In the genomic region with DNA sequence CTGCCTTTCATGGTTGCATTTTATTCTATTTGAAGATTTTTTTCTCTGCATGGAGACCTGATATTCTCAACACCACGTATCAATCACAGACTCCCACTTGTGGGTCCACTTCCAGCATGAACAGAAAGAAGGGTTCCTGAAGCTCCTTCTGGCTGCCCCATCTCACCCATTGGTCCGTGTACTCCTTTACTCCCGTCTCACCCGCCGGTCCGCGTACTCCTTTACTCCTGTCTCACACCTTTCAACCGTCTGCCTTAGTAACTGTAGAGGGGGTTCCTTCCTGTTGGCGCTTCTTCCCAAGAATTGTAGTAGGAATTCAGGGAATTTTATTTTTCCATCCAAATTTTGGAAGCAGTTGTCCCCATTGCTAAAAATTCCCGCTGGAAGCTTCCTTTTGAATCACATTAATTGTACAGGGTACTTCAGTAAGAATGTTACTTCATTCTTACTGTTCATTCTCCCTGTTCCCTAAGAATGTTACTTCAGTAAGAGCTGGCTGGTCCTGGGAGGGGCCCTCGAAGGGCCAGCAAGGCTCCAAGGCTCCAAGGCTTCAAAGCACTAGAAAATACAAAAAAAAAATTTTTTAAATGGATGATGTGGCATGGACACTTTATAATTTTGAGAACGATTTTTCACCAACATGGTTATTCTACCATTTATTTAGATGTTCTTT, we compare ENCODE assay signal across 21 cellular contexts. TPM values are rescaled to one million over a fixed set of nuclear protein-coding genes. Genes with fewer than 3 reads are reported as not detected.
A peak's percentile ranks its signal among the peaks of the same experiment; 100 is the strongest.
DNase-seq lines count a peak whose midpoint lies in the region; ATAC-seq, FAIRE-seq and TF ChIP-seq lines count a peak whose summit lies in the region.
"Had no signal": no experiment of that assay in that cellular context is flagged by ENCODE, and none has a peak within 500 bp of the region (broad histone marks: within the 10 kb centered on the region; RNA-seq: fewer than 3 reads in every experiment).

No MANE protein-coding gene starts in this region.

- H3K27me3 Mint-ChIP-seq in activated naive CD8-positive, alpha-beta T cell treated with anti-CD3 and anti-CD28 coated beads, Interleukin-2, amount 50 U/mL, for 24 hours = no peaks in the 10 kb centered on the region
- no peaks in the 10 kb centered on the region for H3K27me3 Mint-ChIP-seq in activated naive CD8-positive, alpha-beta T cell treated with anti-CD3 and anti-CD28 coated beads for 36 hours
- peaks cover 19% of the 10 kb centered on the region for H3K27me3 Mint-ChIP-seq in activated T-helper 1 cell treated with anti-CD3 and anti-CD28 coated beads, Interleukin-12 subunit alpha, Interleukin-12 subunit beta, Interleukin-2, Interleukin-4 antibody, amounts not matched to agents 30 ng/mL and 10 ng/mL and 1 ng/mL, durations not matched to agents 14 hours and 24 hours and 36 hours (ENCODE audit: insufficient read depth)
- H3K27me3 Mint-ChIP-seq: natural killer cell treated with Interleukin-12 subunit alpha and Interleukin-12 subunit beta and Interleukin-15 and Interleukin-18, amount 100 ng/mL, for 72 hours had no signal

- H3K27me3 ChIP-seq in Peyer's patch = no peaks in the 10 kb centered on the region
- H3K27me3 ChIP-seq: SJCRH30, uterus had no signal

- no peak for DNase-seq in activated naive CD8-positive, alpha-beta T cell treated with anti-CD3 and anti-CD28 coated beads, Interleukin-2, amount 50 U/mL, for 24 hours
- no peak for DNase-seq in activated naive CD8-positive, alpha-beta T cell treated with anti-CD3 and anti-CD28 coated beads for 36 hours
- DNase-seq in Peyer's patch (peak in 2 of 3 donors; percentile 14 to 30), kidney (peak; percentile 28), KBM-7 (no peak), NCI-H2171 (lab: John Stamatoyannopoulos, UW) (no peak)
- peak in 1 of 2 donors; percentile 35 for DNase-seq in stimulated activated effector memory CD8-positive, alpha-beta T cell treated with anti-CD3 and anti-CD28 coated beads, Interleukin-12 subunit alpha, Interleukin-12 subunit beta, amount 100 ng/mL, for 72 hours (ENCODE audit: low spot score in 2 of 2)
- no peak for DNase-seq in activated T-helper 1 cell treated with anti-CD3 and anti-CD28 coated beads, Interleukin-12 subunit alpha, Interleukin-12 subunit beta, Interleukin-2, Interleukin-4 antibody, amounts not matched to agents 30 ng/mL and 10 ng/mL and 1 ng/mL, durations not matched to agents 14 hours and 24 hours and 36 hours (ENCODE audit: low spot score)
- DNase-seq: activated CD8-positive, alpha-beta T cell treated with anti-CD3 and anti-CD28 coated beads, Interleukin-2, amount 10 ng/mL, durations not matched to agents 7 days and 5 days; GDM1; NCI-H524 treated with DMSO at 0.1 percent for 48 hours; NK-92 treated with Interleukin-12 subunit alpha and Interleukin-12 subunit beta, amount 100 ng/mL, for 24 hours; SJCRH30; substantia nigra had no signal

- peaks cover 24% of the 10 kb centered on the region for H3K4me1 Mint-ChIP-seq in activated naive CD8-positive, alpha-beta T cell treated with anti-CD3 and anti-CD28 coated beads, Interleukin-2, amount 50 U/mL, for 24 hours
- peaks cover 19% of the 10 kb centered on the region for H3K4me1 Mint-ChIP-seq in activated naive CD8-positive, alpha-beta T cell treated with anti-CD3 and anti-CD28 coated beads for 36 hours
- peaks cover 22% of the 10 kb centered on the region for H3K4me1 Mint-ChIP-seq in stimulated activated effector memory CD8-positive, alpha-beta T cell treated with anti-CD3 and anti-CD28 coated beads, Interleukin-12 subunit alpha, Interleukin-12 subunit beta, amount 100 ng/mL, for 72 hours
- H3K4me1 Mint-ChIP-seq in activated T-helper 1 cell treated with anti-CD3 and anti-CD28 coated beads, Interleukin-12 subunit alpha, Interleukin-12 subunit beta, Interleukin-2, Interleukin-4 antibody, amounts not matched to agents 30 ng/mL and 10 ng/mL and 1 ng/mL, durations not matched to agents 14 hours and 24 hours and 36 hours (ENCODE audit: low read depth) = peaks cover 3% of the 10 kb centered on the region

- H3K4me3 ChIP-seq in Peyer's patch = no peak overlapping the region
- no peak overlapping the region for H3K4me3 ChIP-seq in kidney (ENCODE audit: low read length in 2 of 2)
- H3K4me3 ChIP-seq: K562, SJCRH30, uterus had no signal

- H3K4me1 ChIP-seq in Peyer's patch (peaks cover 0 to 17% (median 10%) of the 10 kb centered on the region in 4 donors), kidney (ENCODE audit: control insufficient read depth in 1 of 2, insufficient read depth in 1 of 2, low read depth in 1 of 2, low read length in 2 of 2) (peaks cover 0 to 5% of the 10 kb centered on the region in 2 donors)
- H3K4me1 ChIP-seq: SJCRH30 had no signal

- no peak for ATAC-seq in activated naive CD8-positive, alpha-beta T cell treated with anti-CD3 and anti-CD28 coated beads, Interleukin-2, amount 50 U/mL, for 24 hours
- ATAC-seq in stimulated activated effector memory CD8-positive, alpha-beta T cell treated with anti-CD3 and anti-CD28 coated beads, Interleukin-12 subunit alpha, Interleukin-12 subunit beta, amount 100 ng/mL, for 72 hours = no peak
- ATAC-seq: activated CD8-positive, alpha-beta T cell treated with anti-CD3 and anti-CD28 coated beads, Interleukin-2, amount 10 ng/mL, durations not matched to agents 7 days and 5 days; K562; natural killer cell treated with Interleukin-12 subunit alpha and Interleukin-12 subunit beta and Interleukin-15 and Interleukin-18, amount 100 ng/mL, for 72 hours had no signal

- no peaks in the 10 kb centered on the region for H3K9me3 Mint-ChIP-seq in activated naive CD8-positive, alpha-beta T cell treated with anti-CD3 and anti-CD28 coated beads, Interleukin-2, amount 50 U/mL, for 24 hours
- no peaks in the 10 kb centered on the region for H3K9me3 Mint-ChIP-seq in activated naive CD8-positive, alpha-beta T cell treated with anti-CD3 and anti-CD28 coated beads for 36 hours
- no peaks in the 10 kb centered on the region for H3K9me3 Mint-ChIP-seq in stimulated activated effector memory CD8-positive, alpha-beta T cell treated with anti-CD3 and anti-CD28 coated beads, Interleukin-12 subunit alpha, Interleukin-12 subunit beta, amount 100 ng/mL, for 72 hours
- no peaks in the 10 kb centered on the region for H3K9me3 Mint-ChIP-seq in activated T-helper 1 cell treated with anti-CD3 and anti-CD28 coated beads, Interleukin-12 subunit alpha, Interleukin-12 subunit beta, Interleukin-2, Interleukin-4 antibody, amounts not matched to agents 30 ng/mL and 10 ng/mL and 1 ng/mL, durations not matched to agents 14 hours and 24 hours and 36 hours
- H3K9me3 Mint-ChIP-seq: activated naive CD8-positive, alpha-beta T cell treated with anti-CD3 and anti-CD28 coated beads, Interleukin-2, amount 10 ng/mL, durations not matched to agents 7 days and 5 days; natural killer cell treated with Interleukin-12 subunit alpha and Interleukin-12 subunit beta and Interleukin-15 and Interleukin-18, amount 100 ng/mL, for 72 hours had no signal

- no peak for TF ChIP-seq CTCF in Peyer's patch (IDR thresholded peaks at IDR 0.05)
- no peak for TF ChIP-seq CTCF in kidney (IDR thresholded peaks at IDR 0.05; ENCODE audit: borderline replicate concordance, extremely low read depth, insufficient read depth)

- TF ChIP-seq POLR2A in Peyer's patch (IDR thresholded peaks at IDR 0.05) = no peak

- in situ Hi-C loops in KBM-7 (cut with MboI; ENCODE audit: low pct_unique_long_range_greater_than_20kb, low sequenced_read_pairs) = no loop called here

- H3K36me3 ChIP-seq in Peyer's patch (no peaks in the 10 kb centered on the region), kidney (ENCODE audit: control insufficient read depth in 1 of 2, insufficient read depth in 2 of 2, low read length in 2 of 2) (no peaks in the 10 kb centered on the region)
- H3K36me3 ChIP-seq: SJCRH30, uterus had no signal

- H3K36me3 Mint-ChIP-seq in activated naive CD8-positive, alpha-beta T cell treated with anti-CD3 and anti-CD28 coated beads, Interleukin-2, amount 50 U/mL, for 24 hours (ENCODE audit: low read depth) = peaks cover 2% of the 10 kb centered on the region
- H3K36me3 Mint-ChIP-seq in activated naive CD8-positive, alpha-beta T cell treated with anti-CD3 and anti-CD28 coated beads for 36 hours = peaks cover 2% of the 10 kb centered on the region
- peaks cover 4% of the 10 kb centered on the region for H3K36me3 Mint-ChIP-seq in stimulated activated effector memory CD8-positive, alpha-beta T cell treated with anti-CD3 and anti-CD28 coated beads, Interleukin-12 subunit alpha, Interleukin-12 subunit beta, amount 100 ng/mL, for 72 hours
- H3K36me3 Mint-ChIP-seq in activated T-helper 1 cell treated with anti-CD3 and anti-CD28 coated beads, Interleukin-12 subunit alpha, Interleukin-12 subunit beta, Interleukin-2, Interleukin-4 antibody, amounts not matched to agents 30 ng/mL and 10 ng/mL and 1 ng/mL, durations not matched to agents 14 hours and 24 hours and 36 hours (ENCODE audit: low read depth) = no peaks in the 10 kb centered on the region
- H3K36me3 Mint-ChIP-seq: activated naive CD8-positive, alpha-beta T cell treated with anti-CD3 and anti-CD28 coated beads, Interleukin-2, amount 10 ng/mL, durations not matched to agents 7 days and 5 days; natural killer cell treated with Interleukin-12 subunit alpha and Interleukin-12 subunit beta and Interleukin-15 and Interleukin-18, amount 100 ng/mL, for 72 hours had no signal

- no peak for FAIRE-seq in kidney (lab: Jason Lieb, UNC)
- FAIRE-seq: K562, TTC549 had no signal

- H3K4me3 Mint-ChIP-seq in activated naive CD8-positive, alpha-beta T cell treated with anti-CD3 and anti-CD28 coated beads, Interleukin-2, amount 50 U/mL, for 24 hours = no peak overlapping the region
- H3K4me3 Mint-ChIP-seq in activated naive CD8-positive, alpha-beta T cell treated with anti-CD3 and anti-CD28 coated beads for 36 hours = no peak overlapping the region
- H3K4me3 Mint-ChIP-seq in stimulated activated effector memory CD8-positive, alpha-beta T cell treated with anti-CD3 and anti-CD28 coated beads, Interleukin-12 subunit alpha, Interleukin-12 subunit beta, amount 100 ng/mL, for 72 hours = no peak overlapping the region
- H3K4me3 Mint-ChIP-seq in activated T-helper 1 cell treated with anti-CD3 and anti-CD28 coated beads, Interleukin-12 subunit alpha, Interleukin-12 subunit beta, Interleukin-2, Interleukin-4 antibody, amounts not matched to agents 30 ng/mL and 10 ng/mL and 1 ng/mL, durations not matched to agents 14 hours and 24 hours and 36 hours = no peak overlapping the region
- H3K4me3 Mint-ChIP-seq: activated CD8-positive, alpha-beta T cell treated with anti-CD3 and anti-CD28 coated beads, Interleukin-2, amount 10 ng/mL, durations not matched to agents 7 days and 5 days; activated naive CD8-positive, alpha-beta T cell treated with anti-CD3 and anti-CD28 coated beads, Interleukin-2, amount 10 ng/mL, durations not matched to agents 7 days and 5 days; natural killer cell treated with Interleukin-12 subunit alpha and Interleukin-12 subunit beta and Interleukin-15 and Interleukin-18, amount 100 ng/mL, for 72 hours had no signal

- H3K9ac ChIP-seq in kidney (ENCODE audit: low read length in 2 of 2) = no peak overlapping the region
- H3K9ac ChIP-seq: parathyroid adenoma had no signal

- H3K27ac Mint-ChIP-seq in activated naive CD8-positive, alpha-beta T cell treated with anti-CD3 and anti-CD28 coated beads, Interleukin-2, amount 50 U/mL, for 24 hours = peak overlapping the region; percentile 46
- H3K27ac Mint-ChIP-seq in activated naive CD8-positive, alpha-beta T cell treated with anti-CD3 and anti-CD28 coated beads for 36 hours = no peak overlapping the region
- H3K27ac Mint-ChIP-seq in stimulated activated effector memory CD8-positive, alpha-beta T cell treated with anti-CD3 and anti-CD28 coated beads, Interleukin-12 subunit alpha, Interleukin-12 subunit beta, amount 100 ng/mL, for 72 hours = peak overlapping the region; percentile 69
- no peak overlapping the region for H3K27ac Mint-ChIP-seq in activated T-helper 1 cell treated with anti-CD3 and anti-CD28 coated beads, Interleukin-12 subunit alpha, Interleukin-12 subunit beta, Interleukin-2, Interleukin-4 antibody, amounts not matched to agents 30 ng/mL and 10 ng/mL and 1 ng/mL, durations not matched to agents 14 hours and 24 hours and 36 hours
- H3K27ac Mint-ChIP-seq: activated CD8-positive, alpha-beta T cell treated with anti-CD3 and anti-CD28 coated beads, Interleukin-2, amount 10 ng/mL, durations not matched to agents 7 days and 5 days; activated naive CD8-positive, alpha-beta T cell treated with anti-CD3 and anti-CD28 coated beads, Interleukin-2, amount 10 ng/mL, durations not matched to agents 7 days and 5 days had no signal

- H3K27ac ChIP-seq in Peyer's patch (no peak overlapping the region), kidney (ENCODE audit: low read depth in 2 of 2, low read length in 2 of 2) (no peak overlapping the region)
- H3K27ac ChIP-seq: epithelial cell of prostate, parathyroid adenoma, SJCRH30, uterus had no signal

- H3K9me3 ChIP-seq in Peyer's patch (no peaks in the 10 kb centered on the region), kidney (ENCODE audit: control insufficient read depth in 1 of 2, low read length in 2 of 2) (no peaks in the 10 kb centered on the region)
- H3K9me3 ChIP-seq: SJCRH30, uterus had no signal

- intact Hi-C loops in kidney (cut with DNase I) = no loop called here
- intact Hi-C loops in activated T-helper 1 cell treated with anti-CD3 and anti-CD28 coated beads, Interleukin-12 subunit alpha, Interleukin-12 subunit beta, Interleukin-2, Interleukin-4 antibody, amounts not matched to agents 30 ng/mL and 10 ng/mL and 1 ng/mL, durations not matched to agents 14 hours and 24 hours and 36 hours (cut with micrococcal nuclease) = no loop called here

RNA-seq across cellular contexts. Expression of a gene that starts 3.9 kb away (rescaled TPM):
- total RNA-seq in activated naive CD8-positive, alpha-beta T cell treated with anti-CD3 and anti-CD28 coated beads for 36 hours = 10 to 100 TPM; 49.4 to 49.6 TPM
- total RNA-seq in Peyer's patch (10 to 100 TPM in 3 of 4 donors, 1 to 10 TPM in 1; 8.8 to 59.4 (median 28.5) TPM), kidney (46.5 TPM)
- polyA plus RNA-seq in kidney (ENCODE audit: insufficient read depth, low read depth, low replicate concordance) = 22.2 TPM
- 103 and 110 TPM in 2 replicates for total RNA-seq in activated T-helper 1 cell treated with anti-CD3 and anti-CD28 coated beads, Interleukin-12 subunit alpha, Interleukin-12 subunit beta, Interleukin-2, Interleukin-4 antibody, amounts not matched to agents 30 ng/mL and 10 ng/mL and 1 ng/mL, durations not matched to agents 14 hours and 24 hours and 36 hours

Comparison
In these comparisons a context has a peak if more than half of its experiments do, and no peak if none do; other contexts are left out.
1. H3K27ac Mint-ChIP-seq: peak in activated naive CD8-positive, alpha-beta T cell treated with anti-CD3 and anti-CD28 coated beads, Interleukin-2, amount 50 U/mL, for 24 hours (single experiment) and stimulated activated effector memory CD8-positive, alpha-beta T cell treated with anti-CD3 and anti-CD28 coated beads, Interleukin-12 subunit alpha, Interleukin-12 subunit beta, amount 100 ng/mL, for 72 hours (single experiment); none in activated naive CD8-positive, alpha-beta T cell treated with anti-CD3 and anti-CD28 coated beads for 36 hours (single experiment) and activated T-helper 1 cell treated with anti-CD3 and anti-CD28 coated beads, Interleukin-12 subunit alpha, Interleukin-12 subunit beta, Interleukin-2, Interleukin-4 antibody, amounts not matched to agents 30 ng/mL and 10 ng/mL and 1 ng/mL, durations not matched to agents 14 hours and 24 hours and 36 hours (single experiment).
2. DNase-seq: peak in Peyer's patch (2 of 3) and kidney (single experiment); none in activated naive CD8-positive, alpha-beta T cell treated with anti-CD3 and anti-CD28 coated beads, Interleukin-2, amount 50 U/mL, for 24 hours (single experiment), activated naive CD8-positive, alpha-beta T cell treated with anti-CD3 and anti-CD28 coated beads for 36 hours (single experiment), activated T-helper 1 cell treated with anti-CD3 and anti-CD28 coated beads, Interleukin-12 subunit alpha, Interleukin-12 subunit beta, Interleukin-2, Interleukin-4 antibody, amounts not matched to agents 30 ng/mL and 10 ng/mL and 1 ng/mL, durations not matched to agents 14 hours and 24 hours and 36 hours (single experiment), KBM-7 (single experiment) and NCI-H2171 (single experiment).